In genomic region chr12:21819236-21819635, GRCh38 we compare ENCODE assay signal across 1 cellular context.
TF ChIP-seq lines count a peak whose summit lies in the region.

No MANE protein-coding gene starts in this region.

TF ChIP-seq in HepG2, 621 proteins besides CTCF, POLR2A, EP300 and RAD21 (continued from another document and continues in another):
- TF ChIP-seq AKNA (CRISPR knock-in tag; IDR thresholded peaks at IDR 0.05; ENCODE audit: borderline replicate concordance) (no peak), EED (CRISPR knock-in tag; IDR thresholded peaks at IDR 0.05) (no peak), ZNF20 (CRISPR knock-in tag; IDR thresholded peaks at IDR 0.05) (no peak), ZNF749 (CRISPR knock-in tag; IDR thresholded peaks at IDR 0.05; ENCODE audit: borderline replicate concordance) (no peak), DDIT3 (CRISPR knock-in tag; IDR thresholded peaks at IDR 0.05) (no peak), TP53 (CRISPR knock-in tag; conservative IDR thresholded peaks at IDR 0.05) (no peak), HNF1B (CRISPR knock-in tag; IDR thresholded peaks at IDR 0.05) (no peak), ZNF280B (CRISPR knock-in tag; IDR thresholded peaks at IDR 0.05; ENCODE audit: borderline replicate concordance) (no peak), ZNF788 (CRISPR knock-in tag; IDR thresholded peaks at IDR 0.05; ENCODE audit: borderline replicate concordance) (no peak), ZNF260 (CRISPR knock-in tag; IDR thresholded peaks at IDR 0.05; ENCODE audit: borderline replicate concordance, low read depth) (no peak), SOX13 (IDR thresholded peaks at IDR 0.05) (no peak), SOX13 (CRISPR knock-in tag; conservative IDR thresholded peaks at IDR 0.05 in 1 of 2, IDR thresholded peaks at IDR 0.05 in 1 of 2) (peak in 1 of 2 experiments; percentile 20; a peak in 1 of 4 replicates), SRY (CRISPR knock-in tag; IDR thresholded peaks at IDR 0.05) (no peak), KDM5B (CRISPR knock-in tag; IDR thresholded peaks at IDR 0.05; ENCODE audit: borderline replicate concordance) (no peak), AHR (CRISPR knock-in tag; IDR thresholded peaks at IDR 0.05) (no peak), ZNF605 (CRISPR knock-in tag; IDR thresholded peaks at IDR 0.05) (no peak), KDM6A (CRISPR knock-in tag; IDR thresholded peaks at IDR 0.05; ENCODE audit: low read depth) (no peak), HIVEP1 (CRISPR knock-in tag; IDR thresholded peaks at IDR 0.05) (no peak), PCBP2 (optimal IDR thresholded peaks at IDR 0.05; ENCODE audit: low read depth, low read length, poor library complexity, severe bottlenecking) (no peak), ZNF652 (CRISPR knock-in tag; IDR thresholded peaks at IDR 0.05; ENCODE audit: borderline replicate concordance, low read depth) (0 out of 2 replicates have a peak, but pooled peaks have one; percentile 16), ARNT2 (CRISPR knock-in tag; IDR thresholded peaks at IDR 0.05; ENCODE audit: low read depth) (no peak), STAG1 (CRISPR knock-in tag; IDR thresholded peaks at IDR 0.05) (no peak), KMT2B (CRISPR knock-in tag; IDR thresholded peaks at IDR 0.05) (no peak), REST (IDR thresholded peaks at IDR 0.05; ENCODE audit: borderline replicate concordance in 1 of 2, low read depth in 1 of 2, low read length in 2 of 2) (no peak), FOXP1 (IDR thresholded peaks at IDR 0.05) (no peak), FOXP1 (CRISPR knock-in tag; IDR thresholded peaks at IDR 0.05) (0 out of 2 replicates have a peak, but pooled peaks have one; percentile 8), SNAI1 (CRISPR knock-in tag; IDR thresholded peaks at IDR 0.05; ENCODE audit: borderline replicate concordance) (no peak), RFXANK (CRISPR knock-in tag; IDR thresholded peaks at IDR 0.05) (no peak), ZNF564 (CRISPR knock-in tag; IDR thresholded peaks at IDR 0.05) (no peak), MAZ (IDR thresholded peaks at IDR 0.05; ENCODE audit: borderline replicate concordance, low read depth, low read length) (no peak), MAZ (CRISPR knock-in tag; IDR thresholded peaks at IDR 0.05; ENCODE audit: low read depth) (no peak), MIXL1 (CRISPR knock-in tag; IDR thresholded peaks at IDR 0.05) (0 out of 2 replicates have a peak, but pooled peaks have one; percentile 16), KAT2B (IDR thresholded peaks at IDR 0.05; ENCODE audit: borderline replicate concordance, low read depth, low read length) (no peak), BCL3 (CRISPR knock-in tag; IDR thresholded peaks at IDR 0.05) (no peak), AGO1 (IDR thresholded peaks at IDR 0.05; ENCODE audit: low read depth, low read length, poor library complexity, severe bottlenecking) (no peak), FLYWCH1 (CRISPR knock-in tag; IDR thresholded peaks at IDR 0.05) (no peak), ZNF770 (CRISPR knock-in tag; IDR thresholded peaks at IDR 0.05) (no peak), ZMYM4 (CRISPR knock-in tag; IDR thresholded peaks at IDR 0.05) (no peak), ZNF468 (CRISPR knock-in tag; IDR thresholded peaks at IDR 0.05) (no peak), FOXA3 (CRISPR knock-in tag; IDR thresholded peaks at IDR 0.05) (peak; percentile 57), RAD51 (IDR thresholded peaks at IDR 0.05; ENCODE audit: borderline replicate concordance) (no peak), NONO (IDR thresholded peaks at IDR 0.05) (no peak), NONO (CRISPR knock-in tag; conservative IDR thresholded peaks at IDR 0.05) (no peak), TAF1 (CRISPR knock-in tag; IDR thresholded peaks at IDR 0.05) (no peak), KLF15 (CRISPR knock-in tag; IDR thresholded peaks at IDR 0.05; ENCODE audit: borderline replicate concordance) (no peak), ZNF460 (CRISPR knock-in tag; IDR thresholded peaks at IDR 0.05; ENCODE audit: borderline replicate concordance) (no peak), ZNF235 (CRISPR knock-in tag; IDR thresholded peaks at IDR 0.05; ENCODE audit: borderline replicate concordance) (no peak), ARID3A (IDR thresholded peaks at IDR 0.05; ENCODE audit: low read depth, low read length) (peak; percentile 50; the same call in 1 of the 2 replicates), SOX5 (CRISPR knock-in tag; IDR thresholded peaks at IDR 0.05; ENCODE audit: borderline replicate concordance) (peak; percentile 39; the same call in 1 of the 2 replicates), ZNF230 (CRISPR knock-in tag; IDR thresholded peaks at IDR 0.05) (no peak), MEIS1 (CRISPR knock-in tag; IDR thresholded peaks at IDR 0.05; ENCODE audit: borderline replicate concordance) (no peak), ZC3H4 (CRISPR knock-in tag; IDR thresholded peaks at IDR 0.05; ENCODE audit: borderline replicate concordance) (no peak), ZFP90 (CRISPR knock-in tag; IDR thresholded peaks at IDR 0.05; ENCODE audit: borderline replicate concordance) (no peak), RFXAP (CRISPR knock-in tag; IDR thresholded peaks at IDR 0.05; ENCODE audit: borderline replicate concordance) (no peak), BRD4 (CRISPR knock-in tag; IDR thresholded peaks at IDR 0.05) (no peak), MAX (IDR thresholded peaks at IDR 0.05) (no peak), JARID2 (CRISPR knock-in tag; IDR thresholded peaks at IDR 0.05; ENCODE audit: insufficient replicate concordance) (no peak)
